Comparison of ENCODE assay signal across 1 cellular context in the genomic region with DNA sequence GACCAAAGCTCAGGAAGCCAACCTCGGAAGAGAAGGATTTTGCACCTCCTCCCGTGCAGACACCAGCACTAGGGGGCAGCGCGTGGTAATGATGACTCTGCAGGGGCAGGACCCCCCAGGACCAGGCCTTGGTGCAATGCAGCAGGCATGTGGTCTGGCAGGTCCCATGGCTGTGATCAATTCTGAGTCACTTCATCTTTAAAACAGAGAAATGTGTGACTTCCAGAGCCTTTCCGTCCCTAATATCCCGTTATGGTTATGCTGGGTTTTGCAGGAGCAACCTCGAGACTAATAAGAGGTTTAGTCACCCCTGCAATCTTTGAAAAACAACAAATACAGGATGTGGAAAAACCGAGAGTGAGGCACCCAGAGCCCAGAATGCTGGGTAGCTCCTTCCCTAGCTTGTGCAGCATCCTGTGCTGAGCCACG.
A peak's percentile ranks its signal among the peaks of the same experiment; 100 is the strongest.
TF ChIP-seq lines count a peak whose summit lies in the region.

No MANE protein-coding gene starts in this region.

TF ChIP-seq in H1, 55 proteins besides CTCF, POLR2A, EP300 and RAD21:
- TF ChIP-seq, protein P1, sequence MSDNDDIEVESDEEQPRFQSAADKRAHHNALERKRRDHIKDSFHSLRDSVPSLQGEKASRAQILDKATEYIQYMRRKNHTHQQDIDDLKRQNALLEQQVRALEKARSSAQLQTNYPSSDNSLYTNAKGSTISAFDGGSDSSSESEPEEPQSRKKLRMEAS (IDR thresholded peaks at IDR 0.05) = peak; percentile 44; the same call in 1 of the 2 replicates
- TF ChIP-seq SUZ12 (IDR thresholded peaks at IDR 0.05; ENCODE audit: low read length) (no peak), BACH1 (IDR thresholded peaks at IDR 0.05; ENCODE audit: low read length) (peak; percentile 57; the same call in 1 of the 2 replicates)
